12 cellular contexts compared by ENCODE assay signal in the genomic region with DNA sequence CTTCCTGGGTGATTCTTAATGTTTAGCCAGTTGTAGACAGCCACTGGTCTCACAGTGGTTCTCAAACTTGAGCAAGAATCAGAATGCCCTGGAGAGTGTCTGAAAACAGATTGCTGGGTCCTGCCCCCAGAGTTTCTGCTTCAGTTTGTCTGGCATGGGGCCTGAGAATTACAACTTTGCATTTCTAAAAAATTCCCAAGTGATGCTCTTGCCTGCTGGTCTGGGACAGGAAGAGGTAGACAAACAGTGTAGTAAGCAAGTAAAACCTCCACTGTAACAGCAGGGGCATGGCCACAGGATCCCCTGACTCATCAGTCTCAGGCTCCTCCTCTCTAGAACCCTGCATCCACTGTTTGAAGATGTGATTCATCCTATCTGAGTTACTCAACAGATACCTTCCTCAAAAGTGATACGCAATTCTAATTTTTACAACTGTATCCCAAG. TPM values are rescaled to one million over a fixed set of nuclear protein-coding genes. Genes with fewer than 3 reads are reported as not detected.
DNase-seq lines count a peak whose midpoint lies in the region; TF ChIP-seq lines count a peak whose summit lies in the region.
"Had no signal": no experiment of that assay in that cellular context is flagged by ENCODE, and none has a peak within 500 bp of the region (broad histone marks: within the 10 kb centered on the region; RNA-seq: fewer than 3 reads in every experiment).

No MANE protein-coding gene starts in this region.

- CTCF ChIA-PET in HEK293 (lab: Yijun Ruan, JAX), result no interaction called here

- POLR2A ChIA-PET in HEK293 (lab: Yijun Ruan, JAX), result no interaction called here

- H3K36me3 ChIP-seq in HEK293 (ENCODE audit: control insufficient read depth in 2 of 2, insufficient read depth in 1 of 2, low read length in 2 of 2) (peaks cover 0 to 77% of the 10 kb centered on the region in 2 experiments; a peak in 1 of 3 replicates), Peyer's patch (peaks cover 0 to 8% (median 0%) of the 10 kb centered on the region in 3 donors)
- H3K36me3 ChIP-seq: uterus had no signal

- no peaks in the 10 kb centered on the region for H3K27me3 ChIP-seq in Peyer's patch
- H3K27me3 ChIP-seq: uterus had no signal

- no peak for TF ChIP-seq POLR2A in Peyer's patch (IDR thresholded peaks at IDR 0.05)

- H3K9me3 ChIP-seq in HEK293 (ENCODE audit: control insufficient read depth, insufficient read depth, low read depth, low read length) (no peaks in the 10 kb centered on the region), Peyer's patch (no peaks in the 10 kb centered on the region)
- H3K9me3 ChIP-seq: lower lobe of right lung, uterus had no signal

- intact Hi-C loops in activated T-helper 2 cell treated with anti-CD3 and anti-CD28 coated beads, Interferon-gamma antibody, Interleukin-2, Interleukin-4, amounts not matched to agents 10 μg/mL and 5 μg/mL and 100 μg/mL, durations not matched to agents 14 hours and 24 hours and 36 hours (cut with micrococcal nuclease), result no loop called here

- H3K27ac ChIP-seq in HEK293 (ENCODE audit: extremely low read depth, low read depth, low read length), result no peak overlapping the region
- H3K27ac ChIP-seq in Peyer's patch, result no peak overlapping the region
- H3K27ac ChIP-seq: lower lobe of right lung, uterus had no signal

- no peak overlapping the region for H3K27ac Mint-ChIP-seq in activated T-helper 2 cell treated with anti-CD3 and anti-CD28 coated beads, Interferon-gamma antibody, Interleukin-2, Interleukin-4, amounts not matched to agents 10 μg/mL and 5 μg/mL and 100 μg/mL, durations not matched to agents 14 hours and 24 hours and 36 hours
- H3K27ac Mint-ChIP-seq: dendritic cell treated with granulocyte-macrophage colony-stimulating factor and Interleukin-4, amounts not matched to agents 40 ng/mL and 50 ng/mL, for 4 days had no signal

- peaks cover 38% of the 10 kb centered on the region for H3K4me1 Mint-ChIP-seq in activated T-helper 2 cell treated with anti-CD3 and anti-CD28 coated beads, Interferon-gamma antibody, Interleukin-2, Interleukin-4, amounts not matched to agents 10 μg/mL and 5 μg/mL and 100 μg/mL, durations not matched to agents 14 hours and 24 hours and 36 hours (ENCODE audit: low read depth)

- H3K36me3 Mint-ChIP-seq in activated T-helper 2 cell treated with anti-CD3 and anti-CD28 coated beads, Interferon-gamma antibody, Interleukin-2, Interleukin-4, amounts not matched to agents 10 μg/mL and 5 μg/mL and 100 μg/mL, durations not matched to agents 14 hours and 24 hours and 36 hours (ENCODE audit: low read depth), result no peaks in the 10 kb centered on the region

- H3K4me3 ChIP-seq in HEK293 (ENCODE audit: low read depth, low read length) (no peak overlapping the region), Peyer's patch (no peak overlapping the region)
- H3K4me3 ChIP-seq: lower lobe of right lung, uterus had no signal

- no peak for TF ChIP-seq CTCF in HEK293 (tag by site-specific recombination; IDR thresholded peaks at IDR 0.05)
- no peak for TF ChIP-seq CTCF in Peyer's patch (IDR thresholded peaks at IDR 0.05)

- H3K27me3 Mint-ChIP-seq in activated T-helper 2 cell treated with anti-CD3 and anti-CD28 coated beads, Interferon-gamma antibody, Interleukin-2, Interleukin-4, amounts not matched to agents 10 μg/mL and 5 μg/mL and 100 μg/mL, durations not matched to agents 14 hours and 24 hours and 36 hours (ENCODE audit: low read depth), result peaks cover 13% of the 10 kb centered on the region
- H3K27me3 Mint-ChIP-seq: dendritic cell treated with granulocyte-macrophage colony-stimulating factor and Interleukin-4, amounts not matched to agents 40 ng/mL and 50 ng/mL, for 4 days had no signal

- DNase-seq in AG08395 (ENCODE audit: low spot score) (peak; percentile 93), T1000 (lab: John Stamatoyannopoulos, UW) (peak; percentile 68), islet precursor cell (peak; percentile 81), Peyer's patch (no peak), NCI-H82 treated with DMSO at 0.1 percent for 48 hours (lab: John Stamatoyannopoulos, UW; ENCODE audit: unreplicated experiment) (no peak)
- DNase-seq in effector CD8-positive, alpha-beta T cell (lab: John Stamatoyannopoulos, UW), result no peak
- no peak for DNase-seq in activated T-helper 2 cell treated with anti-CD3 and anti-CD28 coated beads, Interferon-gamma antibody, Interleukin-2, Interleukin-4, amounts not matched to agents 10 μg/mL and 5 μg/mL and 100 μg/mL, durations not matched to agents 14 hours and 24 hours and 36 hours (ENCODE audit: low spot score)
- DNase-seq: lower lobe of right lung, NCI-H510A, uterus had no signal

- no peaks in the 10 kb centered on the region for H3K9me3 Mint-ChIP-seq in activated T-helper 2 cell treated with anti-CD3 and anti-CD28 coated beads, Interferon-gamma antibody, Interleukin-2, Interleukin-4, amounts not matched to agents 10 μg/mL and 5 μg/mL and 100 μg/mL, durations not matched to agents 14 hours and 24 hours and 36 hours
- H3K9me3 Mint-ChIP-seq: dendritic cell treated with granulocyte-macrophage colony-stimulating factor and Interleukin-4, amounts not matched to agents 40 ng/mL and 50 ng/mL, for 4 days had no signal

- H3K4me1 ChIP-seq in HEK293 (ENCODE audit: control insufficient read depth, insufficient read depth, low read length), result 0 out of 2 replicates have a peak, but pooled peaks cover 8% of the 10 kb centered on the region
- no peaks in the 10 kb centered on the region for H3K4me1 ChIP-seq in Peyer's patch
- H3K4me1 ChIP-seq: lower lobe of right lung, uterus had no signal

- H3K4me3 Mint-ChIP-seq in activated T-helper 2 cell treated with anti-CD3 and anti-CD28 coated beads, Interferon-gamma antibody, Interleukin-2, Interleukin-4, amounts not matched to agents 10 μg/mL and 5 μg/mL and 100 μg/mL, durations not matched to agents 14 hours and 24 hours and 36 hours (ENCODE audit: low read depth), result no peak overlapping the region
- H3K4me3 Mint-ChIP-seq: dendritic cell treated with granulocyte-macrophage colony-stimulating factor and Interleukin-4, amounts not matched to agents 40 ng/mL and 50 ng/mL, for 4 days had no signal

TF ChIP-seq in HEK293, 187 proteins besides CTCF, POLR2A, EP300 and RAD21:
- TF ChIP-seq ZIC2 (tag by site-specific recombination; IDR thresholded peaks at IDR 0.05), result peak; percentile 16; the same call in 1 of the 2 replicates
- no peak for TF ChIP-seq ZNF132 (tag by site-specific recombination; IDR thresholded peaks at IDR 0.05; ENCODE audit: borderline replicate concordance)

RNA-seq across cellular contexts. Expression of gene DZIP1L, which starts 36.5 kb away (rescaled TPM):
- 10 to 100 TPM in 1 of 4 donors, 1 to 10 TPM in 3; 2.8 to 40.4 (median 5.5) TPM for total RNA-seq in Peyer's patch
- total RNA-seq in activated T-helper 2 cell treated with anti-CD3 and anti-CD28 coated beads, Interferon-gamma antibody, Interleukin-2, Interleukin-4, amounts not matched to agents 10 μg/mL and 5 μg/mL and 100 μg/mL, durations not matched to agents 14 hours and 24 hours and 36 hours, result 0.16 TPM in 1 of 2 replicates, not detected in the other

RNA-seq across cellular contexts. Expression of gene A4GNT, which starts 53.3 kb away (rescaled TPM):
- not detected for total RNA-seq in Peyer's patch
- not detected in 2 replicates for total RNA-seq in activated T-helper 2 cell treated with anti-CD3 and anti-CD28 coated beads, Interferon-gamma antibody, Interleukin-2, Interleukin-4, amounts not matched to agents 10 μg/mL and 5 μg/mL and 100 μg/mL, durations not matched to agents 14 hours and 24 hours and 36 hours
- total RNA-seq: uterus had no signal

Comparison
In these comparisons a context has a peak if more than half of its experiments do, and no peak if none do; other contexts are left out.
1. DNase-seq: peak in AG08395 (single experiment), T1000 (single experiment) and islet precursor cell (single experiment); none in Peyer's patch (0 of 3), NCI-H82 treated with DMSO at 0.1 percent for 48 hours (single experiment), effector CD8-positive, alpha-beta T cell (single experiment) and activated T-helper 2 cell treated with anti-CD3 and anti-CD28 coated beads, Interferon-gamma antibody, Interleukin-2, Interleukin-4, amounts not matched to agents 10 μg/mL and 5 μg/mL and 100 μg/mL, durations not matched to agents 14 hours and 24 hours and 36 hours (single experiment).